Comparison of ENCODE assay signal across 9 cellular contexts in genomic region chr9:34046784-34047379, GRCh38. TPM values are rescaled to one million over a fixed set of nuclear protein-coding genes. Genes with fewer than 3 reads are reported as not detected.
DNase-seq lines count a peak whose midpoint lies in the region; ATAC-seq, FAIRE-seq and TF ChIP-seq lines count a peak whose summit lies in the region.
"Had no signal": no experiment of that assay in that cellular context is flagged by ENCODE, and none has a peak within 500 bp of the region (broad histone marks: within the 10 kb centered on the region; RNA-seq: fewer than 3 reads in every experiment).

No MANE protein-coding gene starts in this region.

- H3K27me3 Mint-ChIP-seq in activated CD4-positive, alpha-beta memory T cell treated with anti-CD3 and anti-CD28 coated beads for 36 hours, result no peaks in the 10 kb centered on the region

- H3K4me1 ChIP-seq in A549 (peaks cover 29% of the 10 kb centered on the region), HAP-1 (peaks cover 16% of the 10 kb centered on the region)

- TF ChIP-seq CTCF in A549 (IDR thresholded peaks at IDR 0.05), result no peak

- 89% methylated on average over 5 of the region's 5 CpGs for WGBS in A549 (ENCODE audit: missing lambda C conversion rate)

- no peak for TF ChIP-seq RAD21 in A549 (conservative IDR thresholded peaks at IDR 0.05 in 1 of 2, IDR thresholded peaks at IDR 0.05 in 1 of 2)

- CTCF ChIA-PET in A549 (lab: Yijun Ruan, JAX), result interaction anchor here (0.6 to 3.6 kb wide), 4 partner anchors 21 to 235 kb away, joined by 3 to 20 read pairs (median 4); no protein-coding TSS in a partner anchor
- CTCF ChIA-PET in activated CD4-positive, alpha-beta memory T cell treated with anti-CD3 and anti-CD28 coated beads for 36 hours (lab: Charles Lee), result interaction anchor here (0.6 to 3.7 kb wide), 3 partner anchors 27 to 332 kb away, joined by 3 to 18 read pairs (median 7); no protein-coding TSS in a partner anchor

- no peaks in the 10 kb centered on the region for H3K9me3 ChIP-seq in A549
- peaks cover 2% of the 10 kb centered on the region; the same call in 1 of the 2 replicates for H3K9me3 ChIP-seq in HAP-1
- H3K9me3 ChIP-seq in iPS-18c (ENCODE audit: control insufficient read depth, insufficient read depth, low read length), result no peaks in the 10 kb centered on the region

- intact Hi-C loops in activated CD4-positive, alpha-beta memory T cell treated with anti-CD3 and anti-CD28 coated beads for 36 hours (cut with micrococcal nuclease), result loop anchor here (5.0 kb wide), 3 partner anchors 60 to 575 kb away; partner anchors contain the start of genes DNAI1, FAM219A and NOL6

- H3K4me1 Mint-ChIP-seq in activated CD4-positive, alpha-beta memory T cell treated with anti-CD3 and anti-CD28 coated beads for 36 hours (ENCODE audit: low read depth), result peaks cover 29% of the 10 kb centered on the region

- no peak for TF ChIP-seq POLR2A in A549 (IDR thresholded peaks at IDR 0.05; ENCODE audit: low read length)

- H3K4me2 ChIP-seq in A549, result peak overlapping the region; percentile 92

- peaks cover 5% of the 10 kb centered on the region for H3K36me3 ChIP-seq in HAP-1 (replicated peaks)

- peak overlapping the region; percentile 89 for H3K4me3 Mint-ChIP-seq in activated CD4-positive, alpha-beta memory T cell treated with anti-CD3 and anti-CD28 coated beads for 36 hours

- H3K27ac ChIP-seq in A549, result peak overlapping the region in 1 of 2 experiments; percentile 97; a peak in 2 of 6 replicates

- H3K4me3 ChIP-seq in A549, result peak overlapping the region; percentile 76; the same call in 2 of the 3 replicates
- H3K4me3 ChIP-seq in HAP-1, result peak overlapping the region; percentile 77
- H3K4me3 ChIP-seq in iPS-18c (ENCODE audit: insufficient read depth, low read depth, low read length), result peak overlapping the region; percentile 83; the same call in 1 of the 2 replicates

- FAIRE-seq in A549 (lab: Jason Lieb, UNC), result no peak
- FAIRE-seq: colon had no signal

- no peak for TF ChIP-seq EP300 in A549 (IDR thresholded peaks at IDR 0.05)

- no peaks in the 10 kb centered on the region for H3K27me3 ChIP-seq in HAP-1 (ENCODE audit: low read depth)

- POLR2A ChIA-PET in A549 (lab: Yijun Ruan, JAX), result no interaction called here
- POLR2A ChIA-PET in activated CD4-positive, alpha-beta memory T cell treated with anti-CD3 and anti-CD28 coated beads for 36 hours (lab: Charles Lee), result no interaction called here

- no peaks in the 10 kb centered on the region for H3K9me3 Mint-ChIP-seq in activated CD4-positive, alpha-beta memory T cell treated with anti-CD3 and anti-CD28 coated beads for 36 hours

- in situ Hi-C loops in HAP-1 (cut with MboI; ENCODE audit: low sequenced_read_pairs), result no loop called here

- DNase-seq in A549 (ENCODE audit: low read depth in 1 of 2, low spot score in 1 of 2) (no peak), HAP-1 (ENCODE audit: low spot score in 2 of 2) (no peak), NCI-H1048 (lab: John Stamatoyannopoulos, UW) (no peak), ureter (ENCODE audit: low spot score) (no peak), NCI-H510A (lab: John Stamatoyannopoulos, UW) (no peak)
- DNase-seq in activated CD4-positive, alpha-beta memory T cell treated with anti-CD3 and anti-CD28 coated beads for 36 hours, result peak; percentile 20

- no peak for ATAC-seq in A549
- no peak for ATAC-seq in HG02981 (IDR thresholded peaks at IDR 0.05; ENCODE audit: unreplicated experiment)

- H3K27ac Mint-ChIP-seq in activated CD4-positive, alpha-beta memory T cell treated with anti-CD3 and anti-CD28 coated beads for 36 hours, result peak overlapping the region; percentile 10

- peaks cover 2% of the 10 kb centered on the region for H3K36me3 Mint-ChIP-seq in activated CD4-positive, alpha-beta memory T cell treated with anti-CD3 and anti-CD28 coated beads for 36 hours

TF ChIP-seq in A549, 52 proteins besides CTCF, POLR2A, EP300 and RAD21:
- TF ChIP-seq NPAS2 (CRISPR knock-in tag; IDR thresholded peaks at IDR 0.05; ENCODE audit: borderline replicate concordance) (no peak), HOXB5 (CRISPR knock-in tag; IDR thresholded peaks at IDR 0.05) (no peak), HES2 (IDR thresholded peaks at IDR 0.05) (no peak), RCOR1 (IDR thresholded peaks at IDR 0.05; ENCODE audit: low read depth, low read length) (no peak), HMGXB4 (CRISPR knock-in tag; IDR thresholded peaks at IDR 0.05; ENCODE audit: borderline replicate concordance) (no peak)

RNA-seq across cellular contexts. Expression of gene UBAP2, which starts 1.8 kb away (rescaled TPM):
- polyA plus RNA-seq in A549 (2011; rRNA removed) (25.0 and 26.8 TPM in 2 replicates), A549 (2017; fragmentation: RNase III; extraction: RNeasy Plus Mini Kit Qiagen cat#74134 plus additional on column Dnase treatment) (29.5 to 32.9 TPM (median 30.0 TPM) in 3 replicates)
- polyA plus RNA-seq in A549 (2012; cell fraction: cytosol; rRNA removed), result 38.9 and 52.6 TPM in 2 replicates
- polyA plus RNA-seq in A549 (2012; cell fraction: nucleus; rRNA removed), result 85.6 and 111 TPM in 2 replicates
- polyA minus RNA-seq in A549 (2011; rRNA and poly(A)+ RNA removed), result 32.4 and 40.0 TPM in 2 replicates
- 10 to 100 TPM; 35.0 to 38.0 TPM for total RNA-seq in activated CD4-positive, alpha-beta memory T cell treated with anti-CD3 and anti-CD28 coated beads for 36 hours
- total RNA-seq in ureter, result 54.6 TPM
